ENCODE assay signal across 8 cellular contexts in the genomic region with DNA sequence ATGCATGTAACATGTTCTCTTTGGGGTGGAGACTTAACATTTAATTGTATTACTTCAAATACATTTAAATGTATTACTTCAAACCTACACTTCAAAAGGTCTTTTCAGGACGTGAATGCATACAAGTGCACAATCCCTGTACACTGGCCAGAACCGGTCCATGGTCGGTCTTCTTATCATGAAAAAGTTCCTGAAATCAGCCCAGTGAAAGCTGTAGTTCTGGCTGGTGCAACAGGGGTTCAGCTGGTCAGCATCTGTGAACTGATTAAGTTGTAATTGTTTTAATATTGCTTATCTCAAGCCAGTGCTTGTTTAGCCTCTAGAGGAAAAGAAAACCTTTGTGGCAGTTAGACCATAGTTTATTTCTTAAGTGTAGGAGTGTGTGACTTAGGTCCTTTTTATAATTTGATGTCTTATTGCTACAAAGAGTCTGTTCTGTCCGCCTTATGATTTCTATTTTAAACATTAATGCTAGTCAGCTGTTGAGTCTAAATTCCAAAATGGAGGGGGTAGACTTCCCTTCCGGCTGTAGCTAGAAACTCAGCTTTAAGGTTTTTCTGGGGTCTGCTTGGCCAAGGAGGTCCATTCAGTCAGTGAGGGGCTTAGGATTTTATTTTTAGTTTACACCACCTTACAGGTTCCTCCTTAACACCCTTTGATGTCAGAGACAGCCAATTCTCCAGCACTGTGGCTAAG. TPM values are rescaled to one million over a fixed set of nuclear protein-coding genes. Genes with fewer than 3 reads are reported as not detected.
DNase-seq lines count a peak whose midpoint lies in the region; ATAC-seq and TF ChIP-seq lines count a peak whose summit lies in the region.

No MANE protein-coding gene starts in this region.

- no peak for DNase-seq in heart left ventricle
- DNase-seq in left ventricle myocardium superior = no peak
- no peak for DNase-seq in MCF 10A (ENCODE audit: unreplicated experiment)
- no peak for DNase-seq in mesothelial cell of epicardium (ENCODE audit: low spot score in 2 of 2, unreplicated experiment in 2 of 2)
- no peak for DNase-seq in uterus
- no peak for DNase-seq in NCI-H526 treated with DMSO at 0.1 percent for 48 hours (lab: John Stamatoyannopoulos, UW)
- no peak for DNase-seq in iPS-NIHi11 (ENCODE audit: low spot score)
- no peak for DNase-seq in activated CD8-positive, alpha-beta memory T cell treated with anti-CD3 and anti-CD28 coated beads, Interleukin-2, amount 50 U/mL, for 48 hours

- H3K27ac ChIP-seq in heart left ventricle (peak overlapping the region; percentile 81 to 95 (median 92)), uterus (peak overlapping the region; percentile 94)

- H3K9me3 Mint-ChIP-seq in MCF 10A (ENCODE audit: unreplicated experiment) (no peaks in the 10 kb centered on the region), mesothelial cell of epicardium (no peaks in the 10 kb centered on the region)

- TF ChIP-seq POLR2A in heart left ventricle (IDR thresholded peaks at IDR 0.05) (no peak), uterus (IDR thresholded peaks at IDR 0.05) (no peak)

- H3K27me3 ChIP-seq in heart left ventricle = no peaks in the 10 kb centered on the region
- no peaks in the 10 kb centered on the region for H3K27me3 ChIP-seq in uterus

- ATAC-seq in heart left ventricle (no peak), left ventricle myocardium superior (no peak)

- H3K4me3 Mint-ChIP-seq in MCF 10A (ENCODE audit: unreplicated experiment) (peak overlapping the region; percentile 85), mesothelial cell of epicardium (peak overlapping the region; percentile 94)

- H3K9me3 ChIP-seq in heart left ventricle (no peaks in the 10 kb centered on the region), uterus (no peaks in the 10 kb centered on the region)

- peak overlapping the region; percentile 55 for H3K27ac Mint-ChIP-seq in MCF 10A (ENCODE audit: low read depth, unreplicated experiment)
- H3K27ac Mint-ChIP-seq in mesothelial cell of epicardium = peak overlapping the region; percentile 88

- H3K4me1 ChIP-seq in heart left ventricle = peaks cover 0 to 40% (median 20%) of the 10 kb centered on the region in 12 donors
- H3K4me1 ChIP-seq in uterus = peaks cover 0 to 7% of the 10 kb centered on the region in 2 donors

- no peak for TF ChIP-seq CTCF in heart left ventricle (IDR thresholded peaks at IDR 0.05)
- no peak for TF ChIP-seq CTCF in MCF 10A (IDR thresholded peaks at IDR 0.05; ENCODE audit: unreplicated experiment)
- no peak for TF ChIP-seq CTCF in mesothelial cell of epicardium (IDR thresholded peaks at IDR 0.05; ENCODE audit: unreplicated experiment)
- TF ChIP-seq CTCF in uterus (IDR thresholded peaks at IDR 0.05) = no peak

- H3K27me3 Mint-ChIP-seq in MCF 10A (ENCODE audit: insufficient read depth, unreplicated experiment) (no peaks in the 10 kb centered on the region), mesothelial cell of epicardium (ENCODE audit: low read depth) (peaks cover 27% of the 10 kb centered on the region)

- CTCF ChIA-PET in MCF 10A (lab: Yijun Ruan, JAX) = interaction anchor here (0.6 to 1.6 kb wide), 6 partner anchors 11 to 1384 kb away, joined by 3 to 4 read pairs (median 3); no protein-coding TSS in a partner anchor

- BruUV-seq in MCF 10A (replicated peaks; lab: Mats Ljungman, UMichigan) = no TSS peak

- no peaks in the 10 kb centered on the region for H3K36me3 ChIP-seq in heart left ventricle
- no peaks in the 10 kb centered on the region for H3K36me3 ChIP-seq in uterus

- WGBS in heart left ventricle, 4 donors = 48 to 62% (median 59%) methylated on average over 5 of the region's 5 CpGs

- POLR2A ChIA-PET in MCF 10A (lab: Yijun Ruan, JAX) = interaction anchor here (0.7 to 4.8 kb wide), 20 partner anchors 7 to 607 kb away, joined by 3 to 108 read pairs (median 4); a partner anchor contains a TSS

- peak overlapping the region in 10 of 12 donors; percentile 81 to 97 (median 88) for H3K4me3 ChIP-seq in heart left ventricle
- H3K4me3 ChIP-seq in uterus = peak overlapping the region; percentile 67 to 79

- peaks cover 16% of the 10 kb centered on the region for H3K4me1 Mint-ChIP-seq in MCF 10A (ENCODE audit: insufficient read depth, unreplicated experiment)
- H3K4me1 Mint-ChIP-seq in mesothelial cell of epicardium = peaks cover 22% of the 10 kb centered on the region

- intact Hi-C loops in heart left ventricle (cut with DNase I) = loop anchor here in 7 of 10 donors (2.0 to 10.0 kb wide), 4 partner anchors 87 to 166 kb away; a partner anchor contains a TSS
- intact Hi-C loops in left ventricle myocardium superior (cut with micrococcal nuclease) = loop anchor here (10.0 kb wide), 1 partner anchor 87 kb away; a partner anchor contains a TSS
- intact Hi-C loops in MCF 10A (cut with micrococcal nuclease) = no loop called here
- intact Hi-C loops in uterus (cut with DNase I; ENCODE audit: low total_unique reads) = loop anchor here (10.0 kb wide), 1 partner anchor 87 kb away; a partner anchor contains a TSS

- no peaks in the 10 kb centered on the region for H3K36me3 Mint-ChIP-seq in MCF 10A (ENCODE audit: insufficient read depth, unreplicated experiment)
- no peaks in the 10 kb centered on the region for H3K36me3 Mint-ChIP-seq in mesothelial cell of epicardium

RNA-seq across cellular contexts. Expression of a gene that starts 0.8 kb away (rescaled TPM):
- total RNA-seq in heart left ventricle (100 to 1,000 TPM in 1 of 9 donors, 10 to 100 TPM in 8; 19.3 to 138 (median 49.9) TPM), left ventricle myocardium superior (55.0 TPM), MCF 10A (2022) (8.9 and 15.8 TPM in 2 replicates), mesothelial cell of epicardium (44.6 to 47.7 TPM (median 46.7 TPM) in 3 replicates), uterus (100 to 1,000 TPM; 108 to 335 (median 219) TPM)
- 10 to 100 TPM; 21.8 to 28.2 TPM for polyA plus RNA-seq in heart left ventricle
